ENCODE assay signal across 13 cellular contexts in the genomic region with DNA sequence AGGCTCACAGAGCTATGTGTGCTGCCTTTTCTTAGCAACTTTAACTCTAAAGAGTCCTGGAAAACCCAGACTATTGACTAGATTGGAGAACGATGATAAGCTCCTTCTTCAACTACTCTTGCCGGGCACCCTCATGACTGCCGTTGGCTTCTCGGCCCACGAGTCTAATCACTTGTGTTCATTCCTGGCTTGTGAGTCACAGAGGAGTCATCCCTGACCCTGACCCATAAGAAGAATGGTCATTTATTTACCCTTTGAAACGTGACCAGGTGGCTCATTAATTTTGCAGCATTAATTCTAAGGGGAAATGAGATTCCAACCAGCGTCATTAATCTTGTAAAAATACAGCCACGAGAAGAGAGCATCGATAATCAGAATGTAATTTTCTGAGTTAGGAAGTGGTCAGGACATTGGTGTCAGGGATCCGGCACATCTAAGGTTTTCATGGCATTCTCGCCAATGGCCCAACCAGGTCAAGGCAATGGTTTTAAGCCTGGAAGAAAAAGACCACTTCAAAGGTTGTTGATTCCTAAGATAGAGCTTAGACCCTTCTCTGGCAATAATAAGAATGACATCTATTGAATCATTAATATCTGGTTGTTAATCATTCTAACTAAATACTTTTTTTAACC.
DNase-seq lines count a peak whose midpoint lies in the region; ATAC-seq, FAIRE-seq and TF ChIP-seq lines count a peak whose summit lies in the region.
"Had no signal": no experiment of that assay in that cellular context is flagged by ENCODE, and none has a peak within 500 bp of the region (broad histone marks: within the 10 kb centered on the region; RNA-seq: fewer than 3 reads in every experiment).

No MANE protein-coding gene starts in this region.

- TF ChIP-seq CTCF in PC-3 (conservative IDR thresholded peaks at IDR 0.05; ENCODE audit: low read depth, low read length), result no peak
- TF ChIP-seq CTCF in endothelial cell of umbilical vein (IDR thresholded peaks at IDR 0.05; ENCODE audit: extremely low read depth in 1 of 2, insufficient read depth in 1 of 2, low read depth in 1 of 2, low read length in 2 of 2), result no peak
- no peak for TF ChIP-seq CTCF in osteoblast (IDR thresholded peaks at IDR 0.05; ENCODE audit: extremely low read depth, low read depth, low read length)

- CTCF ChIA-PET in PC-3 (lab: Charles Lee), result interaction anchor here (0.9 to 1.0 kb wide), 2 partner anchors 10 to 185 kb away, joined by 3 read pairs; no protein-coding TSS in a partner anchor
- CTCF ChIA-PET in endothelial cell of umbilical vein (lab: Charles Lee), result interaction anchor here (0.9 to 2.3 kb wide), 11 partner anchors 10 to 608 kb away, joined by 3 to 12 read pairs (median 4); no protein-coding TSS in a partner anchor

- intact Hi-C loops in PC-3 (cut with micrococcal nuclease), result loop anchor here (1.0 to 2.0 kb wide), 2 partner anchors 34 to 181 kb away; no protein-coding TSS in a partner anchor
- intact Hi-C loops in endothelial cell of umbilical vein (cut with micrococcal nuclease), result loop anchor here (1.0 to 2.0 kb wide), 4 partner anchors 24 to 182 kb away; no protein-coding TSS in a partner anchor

- peak overlapping the region; percentile 40 for H3K27ac ChIP-seq in PC-3 (ENCODE audit: low read length)
- H3K27ac ChIP-seq in endothelial cell of umbilical vein (ENCODE audit: insufficient read depth, low read depth, low read length), result peak overlapping the region; percentile 70
- no peak overlapping the region for H3K27ac ChIP-seq in osteoblast (ENCODE audit: low read depth, low read length)
- H3K27ac ChIP-seq: upper lobe of right lung had no signal

- POLR2A ChIA-PET in PC-3 (lab: Charles Lee; ENCODE audit: unreplicated experiment), result interaction anchor here (0.5 to 0.6 kb wide), 3 partner anchors 185 to 485 kb away, joined by 3 to 4 read pairs (median 3); no protein-coding TSS in a partner anchor
- POLR2A ChIA-PET in endothelial cell of umbilical vein (lab: Charles Lee), result interaction anchor here (0.7 to 1.4 kb wide), 4 partner anchors 28 to 349 kb away, joined by 3 to 7 read pairs (median 4); no protein-coding TSS in a partner anchor

- in situ Hi-C loops in G401 (cut with HindIII; ENCODE audit: low sequenced_read_pairs), result no loop called here

- DNase-seq in ELR (ENCODE audit: low read depth) (peak; percentile 96), PC-3 (peak; percentile 91), endothelial cell of umbilical vein (ENCODE audit: low read depth, low spot score) (peak; percentile 93), osteoblast (ENCODE audit: insufficient read length, low spot score, missing footprints) (peak; percentile 65), G401 (ENCODE audit: low spot score) (no peak), COR-L47 (lab: John Stamatoyannopoulos, UW) (no peak), H7 (no peak), NCI-H1048 (lab: John Stamatoyannopoulos, UW) (no peak)
- DNase-seq: activated gamma-delta T cell treated with Interleukin-2 at 50 U/mL for 16 hours, NCI-H1105, nucleus accumbens, upper lobe of right lung had no signal

- peak; percentile 96 for FAIRE-seq in endothelial cell of umbilical vein (lab: Jason Lieb, UNC)

- H4K20me1 ChIP-seq in PC-3 (ENCODE audit: low read length) (no peaks in the 10 kb centered on the region), endothelial cell of umbilical vein (replicated peaks; ENCODE audit: control insufficient read depth, extremely low read depth, insufficient read depth, low read length) (no peaks in the 10 kb centered on the region), osteoblast (ENCODE audit: insufficient read depth, low read length) (no peaks in the 10 kb centered on the region)

- peak; percentile 95 for ATAC-seq in PC-3
- ATAC-seq: GM23338, upper lobe of right lung had no signal

- H3K9me3 ChIP-seq in PC-3 (ENCODE audit: low read length), result no peaks in the 10 kb centered on the region
- H3K9me3 ChIP-seq in endothelial cell of umbilical vein (replicated peaks; ENCODE audit: control insufficient read depth, insufficient read depth, low read length), result no peaks in the 10 kb centered on the region
- H3K9me3 ChIP-seq in osteoblast (ENCODE audit: low read depth, low read length), result no peaks in the 10 kb centered on the region
- H3K9me3 ChIP-seq: upper lobe of right lung had no signal

- no peaks in the 10 kb centered on the region for H3K27me3 ChIP-seq in PC-3 (ENCODE audit: low read length)
- H3K27me3 ChIP-seq in endothelial cell of umbilical vein (ENCODE audit: control insufficient read depth in 2 of 2, insufficient read depth in 2 of 2, low read length in 2 of 2), result no peaks in the 10 kb centered on the region
- H3K27me3 ChIP-seq in osteoblast (ENCODE audit: insufficient read depth, low read length), result no peaks in the 10 kb centered on the region
- H3K27me3 ChIP-seq in H7 (ENCODE audit: control insufficient read depth, insufficient read depth, low read length), result no peaks in the 10 kb centered on the region
- H3K27me3 ChIP-seq: upper lobe of right lung had no signal

- no peaks in the 10 kb centered on the region for H3K36me3 ChIP-seq in PC-3 (ENCODE audit: low read depth, low read length)
- H3K36me3 ChIP-seq in endothelial cell of umbilical vein (ENCODE audit: control insufficient read depth in 2 of 2, extremely low read depth in 1 of 2, insufficient read depth in 2 of 2, low read length in 2 of 2), result no peaks in the 10 kb centered on the region
- H3K36me3 ChIP-seq in osteoblast (ENCODE audit: insufficient read depth, low read length), result no peaks in the 10 kb centered on the region
- no peaks in the 10 kb centered on the region for H3K36me3 ChIP-seq in H7 (replicated peaks; ENCODE audit: control insufficient read depth, insufficient read depth, low read length)
- H3K36me3 ChIP-seq: upper lobe of right lung had no signal

- peak overlapping the region; percentile 1; the same call in 1 of the 2 replicates for H3K4me3 ChIP-seq in PC-3 (ENCODE audit: low read length)
- H3K4me3 ChIP-seq in endothelial cell of umbilical vein (replicated peaks in 1 of 3; ENCODE audit: insufficient read depth in 1 of 3, low read depth in 1 of 3, low read length in 3 of 3), result no peak overlapping the region
- H3K4me3 ChIP-seq in osteoblast (ENCODE audit: insufficient read depth, low read length), result no peak overlapping the region
- no peak overlapping the region for H3K4me3 ChIP-seq in H7 (ENCODE audit: insufficient read depth, low read depth, low read length)
- H3K4me3 ChIP-seq: GM23338, upper lobe of right lung had no signal

- no peaks in the 10 kb centered on the region for H3K79me2 ChIP-seq in PC-3 (ENCODE audit: low read length)
- no peaks in the 10 kb centered on the region for H3K79me2 ChIP-seq in endothelial cell of umbilical vein (ENCODE audit: control insufficient read depth, insufficient read depth, low read length)
- no peaks in the 10 kb centered on the region for H3K79me2 ChIP-seq in osteoblast (ENCODE audit: insufficient read depth, low read length)

- H3K4me1 ChIP-seq in PC-3 (ENCODE audit: insufficient read depth, low read length) (peaks cover 25% of the 10 kb centered on the region), endothelial cell of umbilical vein (ENCODE audit: control insufficient read depth, extremely low read depth, insufficient read depth, low read length) (peaks cover 19% of the 10 kb centered on the region), osteoblast (ENCODE audit: insufficient read depth, low read length) (peaks cover 6% of the 10 kb centered on the region)
- H3K4me1 ChIP-seq: upper lobe of right lung had no signal

- no peak overlapping the region for H3K9ac ChIP-seq in PC-3 (ENCODE audit: low read length)
- no peak overlapping the region for H3K9ac ChIP-seq in endothelial cell of umbilical vein (replicated peaks; ENCODE audit: extremely low read depth, insufficient read depth, low read length)

- H3K4me2 ChIP-seq in PC-3 (ENCODE audit: low read length) (peak overlapping the region; percentile 69), endothelial cell of umbilical vein (ENCODE audit: insufficient read depth, low read length) (peak overlapping the region; percentile 72), osteoblast (ENCODE audit: insufficient read depth, low read length) (peak overlapping the region; percentile 29)
- H3K4me2 ChIP-seq: GM23338 had no signal

- no TSS peak for BruUV-seq in PC-3 (replicated peaks; lab: Mats Ljungman, UMichigan)
- BruUV-seq in endothelial cell of umbilical vein (replicated peaks; lab: Mats Ljungman, UMichigan), result no TSS peak

- no peaks in the 10 kb centered on the region for H3K9me1 ChIP-seq in endothelial cell of umbilical vein (replicated peaks; ENCODE audit: control insufficient read depth, extremely low read depth, insufficient read depth, low read length)

- no peaks in the 10 kb centered on the region for H3F3A ChIP-seq in PC-3 (ENCODE audit: low read length, unreplicated experiment)

- no peaks in the 10 kb centered on the region for H3K9me2 ChIP-seq in PC-3 (replicated peaks; ENCODE audit: low read length)

- dilution Hi-C loops in endothelial cell of umbilical vein (cut with MboI; ENCODE audit: extremely low pct_ligation_motif_present, low sequenced_read_pairs), result no loop called here

- H2AFZ ChIP-seq in PC-3 (ENCODE audit: low read length) (peak overlapping the region; percentile 46), endothelial cell of umbilical vein (ENCODE audit: low read depth, low read length) (no peak overlapping the region), osteoblast (ENCODE audit: low read length) (peak overlapping the region; percentile 13)
- H2AFZ ChIP-seq: GM23338 had no signal

- TF ChIP-seq POLR2A in endothelial cell of umbilical vein (IDR thresholded peaks at IDR 0.05; ENCODE audit: low read depth, low read length), result no peak

TF ChIP-seq in endothelial cell of umbilical vein, 7 proteins besides CTCF, POLR2A, EP300 and RAD21:
- peak; percentile 74 for TF ChIP-seq POLR2AphosphoS5 (IDR thresholded peaks at IDR 0.05; ENCODE audit: insufficient read depth, low read depth, low read length)
- TF ChIP-seq FOS (IDR thresholded peaks at IDR 0.05; ENCODE audit: borderline replicate concordance, insufficient read depth, low read length), result peak; percentile 97
- no peak for TF ChIP-seq MAX (IDR thresholded peaks at IDR 0.05; ENCODE audit: insufficient read depth, insufficient read length)
- peak; percentile 73 for TF ChIP-seq GATA2 (IDR thresholded peaks at IDR 0.05; ENCODE audit: insufficient read depth, insufficient read length, low read depth, low read length)
- TF ChIP-seq MYC (IDR thresholded peaks at IDR 0.05; ENCODE audit: low read depth, low read length), result peak; percentile 50
- peak; percentile 98 for TF ChIP-seq JUN (IDR thresholded peaks at IDR 0.05; ENCODE audit: borderline replicate concordance, insufficient read depth, insufficient read length, low read depth)

Comparison
In these comparisons a context has a peak if more than half of its experiments do, and no peak if none do; other contexts are left out.
1. DNase-seq: peak in ELR (single experiment), PC-3 (single experiment), endothelial cell of umbilical vein (single experiment) and osteoblast (single experiment); none in G401 (single experiment), COR-L47 (single experiment), H7 (single experiment) and NCI-H1048 (single experiment).
2. Peak in every context shown above with its lines, with median percentiles within 50 percentile points of each other: H3K4me2 ChIP-seq.